ENCODE assay signal across 11 cellular contexts in genomic region chr22:33798401-33798800, GRCh38.
"Had no signal": no experiment of that assay in that cellular context is flagged by ENCODE, and none has a peak within 500 bp of the region (broad histone marks: within the 10 kb centered on the region; RNA-seq: fewer than 3 reads in every experiment).

No MANE protein-coding gene starts in this region.

- H3K36me3 ChIP-seq: HAP-1 had no signal

- DNase-seq: GM23248, GOT3, H7, HFFc6, KBM-7 had no signal

- H3K27ac ChIP-seq: GM23248, HL-60, KMS-11 had no signal

- H3K4me3 ChIP-seq: GM23248, HAP-1 had no signal

- H3K9ac ChIP-seq: GM23248, KMS-11 had no signal

- FAIRE-seq: HepG2 had no signal

- H3K27me3 Mint-ChIP-seq: IgD-negative memory B cell had no signal

- ATAC-seq: HCT116, HepG2 had no signal

- H3K27ac Mint-ChIP-seq: HFFc6 had no signal

- H3K4me3 Mint-ChIP-seq: HFFc6, IgD-negative memory B cell had no signal
